Comparison of ENCODE assay signal across 9 cellular contexts in genomic region chr17:17641621-17642409, GRCh38. TPM values are rescaled to one million over a fixed set of nuclear protein-coding genes. Genes with fewer than 3 reads are reported as not detected.
A peak's percentile ranks its signal among the peaks of the same experiment; 100 is the strongest.
DNase-seq lines count a peak whose midpoint lies in the region; ATAC-seq, FAIRE-seq and TF ChIP-seq lines count a peak whose summit lies in the region.
"Had no signal": no experiment of that assay in that cellular context is flagged by ENCODE, and none has a peak within 500 bp of the region (broad histone marks: within the 10 kb centered on the region; RNA-seq: fewer than 3 reads in every experiment).

No MANE protein-coding gene starts in this region.

- no peaks in the 10 kb centered on the region for H3K27me3 Mint-ChIP-seq in activated T-cell treated with anti-CD3 and anti-CD28 coated beads, Interleukin-2, amount 50 U/mL, for 4 hours (ENCODE audit: low read depth)
- H3K27me3 Mint-ChIP-seq in nephron progenitor cell (ENCODE audit: low read depth, poor library complexity), result peaks cover 12% of the 10 kb centered on the region
- H3K27me3 Mint-ChIP-seq: activated naive CD4-positive, alpha-beta T cell treated with anti-CD3 and anti-CD28 coated beads, Interleukin-2, amount 50 U/mL, for 24 hours had no signal

- no peak overlapping the region for H3K27ac Mint-ChIP-seq in nephron progenitor cell
- H3K27ac Mint-ChIP-seq: activated naive CD4-positive, alpha-beta T cell treated with anti-CD3 and anti-CD28 coated beads, Interleukin-2, amount 50 U/mL, for 24 hours had no signal

- peak; percentile 84 to 90 for ATAC-seq in activated T-cell treated with anti-CD3 and anti-CD28 coated beads, Interleukin-2, amount 50 U/mL, for 4 hours
- no peak for ATAC-seq in GM18861 (IDR thresholded peaks at IDR 0.05; ENCODE audit: unreplicated experiment)

- no peaks in the 10 kb centered on the region for H3K36me3 Mint-ChIP-seq in activated T-cell treated with anti-CD3 and anti-CD28 coated beads, Interleukin-2, amount 50 U/mL, for 4 hours (ENCODE audit: insufficient read depth)
- no peaks in the 10 kb centered on the region for H3K36me3 Mint-ChIP-seq in nephron progenitor cell (ENCODE audit: low read depth)
- H3K36me3 Mint-ChIP-seq: activated naive CD4-positive, alpha-beta T cell treated with anti-CD3 and anti-CD28 coated beads, Interleukin-2, amount 50 U/mL, for 24 hours had no signal

- FAIRE-seq in RCC 7860 (lab: Jason Lieb, UNC), result no peak

- no peak overlapping the region for H3K4me3 Mint-ChIP-seq in activated T-cell treated with anti-CD3 and anti-CD28 coated beads, Interleukin-2, amount 50 U/mL, for 4 hours
- H3K4me3 Mint-ChIP-seq in nephron progenitor cell, result no peak overlapping the region
- H3K4me3 Mint-ChIP-seq: activated naive CD4-positive, alpha-beta T cell treated with anti-CD3 and anti-CD28 coated beads, Interleukin-2, amount 50 U/mL, for 24 hours had no signal

- TF ChIP-seq CTCF in LNCAP (IDR thresholded peaks at IDR 0.05), result peak; percentile 81
- TF ChIP-seq CTCF in nephron progenitor cell (IDR thresholded peaks at IDR 0.05), result peak; percentile 89

- no peaks in the 10 kb centered on the region for H3K9me3 Mint-ChIP-seq in activated T-cell treated with anti-CD3 and anti-CD28 coated beads, Interleukin-2, amount 50 U/mL, for 4 hours
- peaks cover 19% of the 10 kb centered on the region for H3K9me3 Mint-ChIP-seq in nephron progenitor cell
- H3K9me3 Mint-ChIP-seq: activated naive CD4-positive, alpha-beta T cell treated with anti-CD3 and anti-CD28 coated beads, Interleukin-2, amount 50 U/mL, for 24 hours had no signal

- DNase-seq in DMS53 treated with DMSO at 0.1 percent for 48 hours (lab: John Stamatoyannopoulos, UW; ENCODE audit: unreplicated experiment) (peak; percentile 71), RCC 7860 (ENCODE audit: low spot score) (peak; percentile 52), fibroblast of peridontal ligament (ENCODE audit: extremely low read depth) (peak; percentile 85), nephron progenitor cell (peak; percentile 87)
- peak; percentile 79 for DNase-seq in activated T-cell treated with anti-CD3 and anti-CD28 coated beads, Interleukin-2, amount 50 U/mL, for 4 hours
- peak; percentile 54 to 84 (median 68) for DNase-seq in stimulated activated naive CD4-positive, alpha-beta T cell (lab: John Stamatoyannopoulos, UW)

- H3K4me1 Mint-ChIP-seq in activated T-cell treated with anti-CD3 and anti-CD28 coated beads, Interleukin-2, amount 50 U/mL, for 4 hours (ENCODE audit: low read depth), result no peaks in the 10 kb centered on the region
- peaks cover 8% of the 10 kb centered on the region for H3K4me1 Mint-ChIP-seq in nephron progenitor cell
- H3K4me1 Mint-ChIP-seq: activated naive CD4-positive, alpha-beta T cell treated with anti-CD3 and anti-CD28 coated beads, Interleukin-2, amount 50 U/mL, for 24 hours had no signal

RNA-seq across cellular contexts. Expression of gene RAI1, which starts 39.4 kb away (rescaled TPM):
- total RNA-seq in activated T-cell treated with anti-CD3 and anti-CD28 coated beads, Interleukin-2, amount 50 U/mL, for 4 hours, result 10 to 100 TPM; 19.9 to 22.4 (median 20.1) TPM

RNA-seq across cellular contexts. Expression of gene PEMT, which starts 50.3 kb away (rescaled TPM):
- 10 to 100 TPM; 52.5 to 53.8 (median 53.0) TPM for total RNA-seq in activated T-cell treated with anti-CD3 and anti-CD28 coated beads, Interleukin-2, amount 50 U/mL, for 4 hours
